ENCODE assay signal across 17 cellular contexts in genomic region chr10:52353210-52353609, GRCh38. TPM values are rescaled to one million over a fixed set of nuclear protein-coding genes. Genes with fewer than 3 reads are reported as not detected.
DNase-seq lines count a peak whose midpoint lies in the region; ATAC-seq and TF ChIP-seq lines count a peak whose summit lies in the region.
"Had no signal": no experiment of that assay in that cellular context is flagged by ENCODE, and none has a peak within 500 bp of the region (broad histone marks: within the 10 kb centered on the region; RNA-seq: fewer than 3 reads in every experiment).

No MANE protein-coding gene starts in this region.

- no peaks in the 10 kb centered on the region for H3K27me3 Mint-ChIP-seq in HFFc6 (ENCODE audit: insufficient read depth)
- H3K27me3 Mint-ChIP-seq: B cell had no signal

- intact Hi-C loops in tibial artery (cut with DNase I; ENCODE audit: low total_unique reads) = no loop called here

- H3K9me3 Mint-ChIP-seq in HFFc6 = peaks cover 2% of the 10 kb centered on the region; the same call in 1 of the 2 replicates
- H3K9me3 Mint-ChIP-seq: CD8-positive, alpha-beta T cell had no signal

- TF ChIP-seq CTCF in HFFc6 (IDR thresholded peaks at IDR 0.05) (no peak), tibial artery (IDR thresholded peaks at IDR 0.05) (no peak)

- peaks cover 6% of the 10 kb centered on the region; the same call in 1 of the 2 replicates for H3K36me3 Mint-ChIP-seq in HFFc6 (ENCODE audit: low read depth)
- H3K36me3 Mint-ChIP-seq: CD8-positive, alpha-beta T cell had no signal

- no peaks in the 10 kb centered on the region for H3K4me1 ChIP-seq in tibial artery

- peak; percentile 23 for DNase-seq in ELR (ENCODE audit: low read depth)
- no peak for DNase-seq in HFFc6
- DNase-seq in SW480 (ENCODE audit: low spot score) = peak; percentile 79
- DNase-seq in activated CD4-positive, alpha-beta T cell treated with anti-CD3 and anti-CD28 coated beads for 1 hour = no peak
- DNase-seq in tibial artery = no peak
- DNase-seq: CD8-positive, alpha-beta T cell; DMS 273 treated with DMSO at 0.1 percent for 48 hours; DMS53; DND-41; GOT3; H7 had no signal

- no peaks in the 10 kb centered on the region for H3K36me3 ChIP-seq in tibial artery
- H3K36me3 ChIP-seq: BLaER1 treated with 17β-estradiol and CSF1 and Interleukin-3, amounts not matched to agents 10 nM and 100 nM had no signal

- peak overlapping the region; percentile 81 for H3K27ac Mint-ChIP-seq in HFFc6
- H3K27ac Mint-ChIP-seq: B cell; CD8-positive, alpha-beta T cell had no signal

- H3K27me3 ChIP-seq in tibial artery = no peaks in the 10 kb centered on the region
- H3K27me3 ChIP-seq: BLaER1 treated with 17β-estradiol and CSF1 and Interleukin-3, amounts not matched to agents 10 nM and 100 nM had no signal

- no peak overlapping the region for H3K4me3 Mint-ChIP-seq in HFFc6
- H3K4me3 Mint-ChIP-seq: B cell; CD8-positive, alpha-beta T cell had no signal

- H3K4me1 Mint-ChIP-seq in HFFc6 (ENCODE audit: low read depth) = peaks cover 93% of the 10 kb centered on the region
- H3K4me1 Mint-ChIP-seq: B cell had no signal

- H3K27ac ChIP-seq in tibial artery = no peak overlapping the region
- H3K27ac ChIP-seq: HL-60 had no signal

- no peak overlapping the region for H3K4me3 ChIP-seq in tibial artery
- H3K4me3 ChIP-seq: BLaER1 treated with 17β-estradiol and CSF1 and Interleukin-3, amounts not matched to agents 10 nM and 100 nM; K562 had no signal

- H3K9me3 ChIP-seq in tibial artery = no peaks in the 10 kb centered on the region

- ATAC-seq in GM21526 (IDR thresholded peaks at IDR 0.05; ENCODE audit: low FRiP score, unreplicated experiment) = no peak
- ATAC-seq: CD8-positive, alpha-beta T cell; K562 had no signal

RNA-seq across cellular contexts. Expression of gene DKK1, which starts 39.1 kb away (rescaled TPM):
- 1,000 to 10,000 TPM; 1,601 to 2,175 (median 1,792) TPM for total RNA-seq in HFFc6 (2021; fragmentation: NEBNext Ultra II Directional; extraction: Animal tissue kit (Norgen Biotek cat#: 25700))
- total RNA-seq: B cell; CD8-positive, alpha-beta T cell; HT1080 had no signal

Comparison
In these comparisons a context has a peak if more than half of its experiments do, and no peak if none do; other contexts are left out.
1. DNase-seq: peak in ELR (single experiment) and SW480 (single experiment); none in HFFc6 (single experiment), activated CD4-positive, alpha-beta T cell treated with anti-CD3 and anti-CD28 coated beads for 1 hour (single experiment) and tibial artery (0 of 2).